In genomic region chr2:18412980-18413793, GRCh38 we compare ENCODE assay signal across 1 cellular context.
TF ChIP-seq lines count a peak whose summit lies in the region.

No MANE protein-coding gene starts in this region.

TF ChIP-seq in GM23338, 12 proteins besides CTCF, POLR2A, EP300 and RAD21 (continued from another document):
- no peak for TF ChIP-seq REST (IDR thresholded peaks at IDR 0.05; ENCODE audit: unreplicated experiment)
- TF ChIP-seq STAT1 (IDR thresholded peaks at IDR 0.05; ENCODE audit: unreplicated experiment): no peak
- TF ChIP-seq CREB1 (CRISPR knock-in tag; IDR thresholded peaks at IDR 0.05; ENCODE audit: low read depth): no peak
- no peak for TF ChIP-seq EZH2phosphoT487 (IDR thresholded peaks at IDR 0.05; ENCODE audit: unreplicated experiment)
- no peak for TF ChIP-seq EZH2 (IDR thresholded peaks at IDR 0.05; ENCODE audit: low read depth, unreplicated experiment)
- no peak for TF ChIP-seq ZNF114 (CRISPR knock-in tag; IDR thresholded peaks at IDR 0.05)
- no peak for TF ChIP-seq JUNB (IDR thresholded peaks at IDR 0.05; ENCODE audit: unreplicated experiment)
